Comparison of ENCODE assay signal across 15 cellular contexts in genomic region chr5:127867006-127867788, GRCh38.
DNase-seq lines count a peak whose midpoint lies in the region; ATAC-seq and TF ChIP-seq lines count a peak whose summit lies in the region.
"Had no signal": no experiment of that assay in that cellular context is flagged by ENCODE, and none has a peak within 500 bp of the region (broad histone marks: within the 10 kb centered on the region; RNA-seq: fewer than 3 reads in every experiment).

No MANE protein-coding gene starts in this region.

- H3K9me3 ChIP-seq in suprapubic skin, result no peaks in the 10 kb centered on the region

- WGBS in suprapubic skin, result 41% methylated on average over 6 of the region's 6 CpGs

- no peaks in the 10 kb centered on the region for H3K9me3 Mint-ChIP-seq in stimulated activated naive CD8-positive, alpha-beta T cell treated with anti-CD3 and anti-CD28 coated beads, Interleukin-15, amount 100 ng/mL, for 72 hours

- TF ChIP-seq POLR2A in suprapubic skin (IDR thresholded peaks at IDR 0.05), result no peak

- H3K27ac Mint-ChIP-seq in stimulated activated naive CD8-positive, alpha-beta T cell treated with anti-CD3 and anti-CD28 coated beads, Interleukin-15, amount 100 ng/mL, for 72 hours, result no peak overlapping the region
- H3K27ac Mint-ChIP-seq: activated CD8-positive, alpha-beta memory T cell treated with anti-CD3 and anti-CD28 coated beads, Interleukin-2, amount 10 ng/mL, durations not matched to agents 7 days and 5 days had no signal

- H3K4me1 Mint-ChIP-seq in stimulated activated naive CD8-positive, alpha-beta T cell treated with anti-CD3 and anti-CD28 coated beads, Interleukin-15, amount 100 ng/mL, for 72 hours, result no peaks in the 10 kb centered on the region
- H3K4me1 Mint-ChIP-seq: activated CD8-positive, alpha-beta memory T cell treated with anti-CD3 and anti-CD28 coated beads, Interleukin-2, amount 10 ng/mL, durations not matched to agents 7 days and 5 days had no signal

- no peaks in the 10 kb centered on the region for H3K36me3 ChIP-seq in suprapubic skin

- H3K4me3 ChIP-seq in suprapubic skin, result no peak overlapping the region
- H3K4me3 ChIP-seq: skin epidermis had no signal

- peaks cover 29% of the 10 kb centered on the region for H3K4me1 ChIP-seq in suprapubic skin

- TF ChIP-seq EP300 in suprapubic skin (IDR thresholded peaks at IDR 0.05), result no peak

- no peak for TF ChIP-seq CTCF in suprapubic skin (IDR thresholded peaks at IDR 0.05)

- H3K27me3 Mint-ChIP-seq in stimulated activated naive CD8-positive, alpha-beta T cell treated with anti-CD3 and anti-CD28 coated beads, Interleukin-15, amount 100 ng/mL, for 72 hours, result no peaks in the 10 kb centered on the region

- peak; percentile 2 for DNase-seq in OCI-M1 (lab: John Stamatoyannopoulos, UW)
- DNase-seq in suprapubic skin (ENCODE audit: low spot score in 2 of 2), result no peak
- no peak for DNase-seq in dedifferentiated amniotic fluid mesenchymal stem cell (ENCODE audit: extremely low spot score)
- DNase-seq in hypothalamus (lab: John Stamatoyannopoulos, UW), result no peak
- DNase-seq in stimulated activated naive CD8-positive, alpha-beta T cell treated with anti-CD3 and anti-CD28 coated beads, Interleukin-15, amount 100 ng/mL, for 72 hours, result no peak
- DNase-seq: activated CD8-positive, alpha-beta memory T cell treated with anti-CD3 and anti-CD28 coated beads, Interleukin-2, amount 10 ng/mL, durations not matched to agents 7 days and 5 days; DMS53; effector CD8-positive, alpha-beta T cell; hippocampal formation; NCI-H1048; T-helper 2 cell had no signal

- peak; percentile 66 for ATAC-seq in GM19395 (IDR thresholded peaks at IDR 0.05; ENCODE audit: unreplicated experiment)
- ATAC-seq in HG02840 (IDR thresholded peaks at IDR 0.05; ENCODE audit: low FRiP score, unreplicated experiment), result peak; percentile 42
- ATAC-seq in stimulated activated naive CD8-positive, alpha-beta T cell treated with anti-CD3 and anti-CD28 coated beads, Interleukin-15, amount 100 ng/mL, for 72 hours, result no peak
- ATAC-seq: activated CD8-positive, alpha-beta memory T cell treated with anti-CD3 and anti-CD28 coated beads, Interleukin-2, amount 10 ng/mL, durations not matched to agents 7 days and 5 days had no signal

- no peaks in the 10 kb centered on the region for H3K27me3 ChIP-seq in suprapubic skin

- H3K27ac ChIP-seq in suprapubic skin, result peak overlapping the region; percentile 15
- H3K27ac ChIP-seq: HL-60 had no signal

- no peak overlapping the region for H3K4me3 Mint-ChIP-seq in stimulated activated naive CD8-positive, alpha-beta T cell treated with anti-CD3 and anti-CD28 coated beads, Interleukin-15, amount 100 ng/mL, for 72 hours
- H3K4me3 Mint-ChIP-seq: activated CD8-positive, alpha-beta memory T cell treated with anti-CD3 and anti-CD28 coated beads, Interleukin-2, amount 10 ng/mL, durations not matched to agents 7 days and 5 days had no signal
